In the genomic region with DNA sequence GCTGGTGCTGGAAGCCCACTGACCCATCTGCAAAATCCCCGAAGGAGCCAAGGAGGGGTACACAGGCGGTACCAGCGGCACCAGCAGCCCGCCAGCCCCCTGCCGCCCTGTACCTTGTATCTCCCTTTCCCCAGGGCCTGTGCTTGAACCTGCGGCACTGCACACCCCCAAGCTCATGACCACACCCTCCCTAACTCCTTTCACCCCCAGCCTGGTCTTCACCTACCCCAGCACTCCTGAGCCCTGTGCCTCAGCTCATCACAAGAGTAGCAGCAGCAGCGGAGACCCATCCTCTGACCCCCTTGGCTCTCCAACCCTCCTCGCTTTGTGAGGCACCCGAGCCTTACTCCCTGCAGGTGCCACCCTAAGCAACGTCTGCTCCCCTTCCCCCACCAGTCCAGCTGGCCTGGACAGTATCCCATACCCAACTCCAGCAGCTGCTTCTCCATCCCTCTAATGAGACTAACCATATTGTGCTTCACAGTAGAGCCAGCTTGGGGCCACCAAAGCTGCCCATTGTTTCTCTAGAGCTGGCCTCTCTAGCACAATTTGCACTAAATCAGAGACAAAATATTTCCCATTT, we compare ENCODE assay signal across 21 cellular contexts.
DNase-seq lines count a peak whose midpoint lies in the region; ATAC-seq and TF ChIP-seq lines count a peak whose summit lies in the region.
"Had no signal": no experiment of that assay in that cellular context is flagged by ENCODE, and none has a peak within 500 bp of the region (broad histone marks: within the 10 kb centered on the region; RNA-seq: fewer than 3 reads in every experiment).

No MANE protein-coding gene starts in this region.

- no peak overlapping the region for H3K4me3 Mint-ChIP-seq in stimulated activated naive B cell treated with anti-CD40 and anti-IgM and Interleukin-4, amounts not matched to agents 10 μg/mL and 1 μg/mL and 100 μg/mL, for 72 hours
- H3K4me3 Mint-ChIP-seq: CD4-positive, CD25-positive, alpha-beta regulatory T cell had no signal

- H3K4me3 ChIP-seq in H7 (ENCODE audit: insufficient read depth, low read depth, low read length): no peak overlapping the region
- no peak overlapping the region for H3K4me3 ChIP-seq in upper lobe of right lung
- H3K4me3 ChIP-seq: BLaER1 had no signal

- no peaks in the 10 kb centered on the region for H3K9me3 ChIP-seq in upper lobe of right lung

- peaks cover 11 to 12% of the 10 kb centered on the region in 2 donors for H3K9me3 Mint-ChIP-seq in stimulated activated naive B cell treated with anti-CD40 and anti-IgM and Interleukin-4, amounts not matched to agents 10 μg/mL and 1 μg/mL and 100 μg/mL, for 72 hours

- H3K4me1 Mint-ChIP-seq in stimulated activated naive B cell treated with anti-CD40 and anti-IgM and Interleukin-4, amounts not matched to agents 10 μg/mL and 1 μg/mL and 100 μg/mL, for 72 hours: no peaks in the 10 kb centered on the region

- TF ChIP-seq CTCF in upper lobe of right lung (IDR thresholded peaks at IDR 0.05): no peak

- DNase-seq in left cardiac atrium (no peak), cardiac septum (ENCODE audit: low spot score) (no peak), H7 (peak; percentile 12), globus pallidus (ENCODE audit: low spot score) (peak; percentile 38), upper lobe of right lung (no peak)
- no peak for DNase-seq in stimulated activated naive B cell treated with anti-CD40 and anti-IgM and Interleukin-4, amounts not matched to agents 10 μg/mL and 1 μg/mL and 100 μg/mL, for 72 hours
- DNase-seq: CD4-positive, CD25-positive, alpha-beta regulatory T cell; DMS153; DND-41; KBM-7; MV-4-11; NCI-H1105; NCI-H1436 treated with DMSO at 0.1 percent for 48 hours; NCI-H187 treated with DMSO at 0.1 percent for 48 hours; NCI-H2107; NCI-H446; NCI-H524 treated with DMSO at 0.1 percent for 48 hours; NCI-H774; PC-3 had no signal

- no peaks in the 10 kb centered on the region for H3K27me3 Mint-ChIP-seq in stimulated activated naive B cell treated with anti-CD40 and anti-IgM and Interleukin-4, amounts not matched to agents 10 μg/mL and 1 μg/mL and 100 μg/mL, for 72 hours
- H3K27me3 Mint-ChIP-seq: CD4-positive, CD25-positive, alpha-beta regulatory T cell had no signal

- H3K36me3 Mint-ChIP-seq in stimulated activated naive B cell treated with anti-CD40 and anti-IgM and Interleukin-4, amounts not matched to agents 10 μg/mL and 1 μg/mL and 100 μg/mL, for 72 hours: peaks cover 21 to 39% of the 10 kb centered on the region in 2 donors
- H3K36me3 Mint-ChIP-seq: CD4-positive, CD25-positive, alpha-beta regulatory T cell had no signal

- no peak overlapping the region for H3K27ac Mint-ChIP-seq in stimulated activated naive B cell treated with anti-CD40 and anti-IgM and Interleukin-4, amounts not matched to agents 10 μg/mL and 1 μg/mL and 100 μg/mL, for 72 hours
- H3K27ac Mint-ChIP-seq: CD4-positive, CD25-positive, alpha-beta regulatory T cell had no signal

- no peaks in the 10 kb centered on the region for H3K4me1 ChIP-seq in upper lobe of right lung
- H3K4me1 ChIP-seq: BLaER1 had no signal

- H3K27ac ChIP-seq in upper lobe of right lung: no peak overlapping the region
- H3K27ac ChIP-seq: BLaER1 had no signal

- no peaks in the 10 kb centered on the region for H3K27me3 ChIP-seq in H7 (ENCODE audit: control insufficient read depth, insufficient read depth, low read length)
- no peaks in the 10 kb centered on the region for H3K27me3 ChIP-seq in upper lobe of right lung
- H3K27me3 ChIP-seq: BLaER1 had no signal

- H3K36me3 ChIP-seq in H7 (replicated peaks; ENCODE audit: control insufficient read depth, insufficient read depth, low read length) (no peaks in the 10 kb centered on the region), upper lobe of right lung (no peaks in the 10 kb centered on the region)

- intact Hi-C loops in left cardiac atrium (cut with DNase I): no loop called here
- intact Hi-C loops in cardiac septum (cut with DNase I): no loop called here
- intact Hi-C loops in upper lobe of right lung (cut with DNase I): no loop called here

- ATAC-seq in left cardiac atrium: peak; percentile 15 to 27
- ATAC-seq in upper lobe of right lung: peak; percentile 21
- no peak for ATAC-seq in stimulated activated naive B cell treated with anti-CD40 and anti-IgM and Interleukin-4, amounts not matched to agents 10 μg/mL and 1 μg/mL and 100 μg/mL, for 72 hours (replicated peaks)
- ATAC-seq in HG03039 (IDR thresholded peaks at IDR 0.05; ENCODE audit: unreplicated experiment): no peak
- ATAC-seq: PC-3 had no signal

Comparison
In these comparisons a context has a peak if more than half of its experiments do, and no peak if none do; other contexts are left out.
1. ATAC-seq: peak in left cardiac atrium (2 of 2) and upper lobe of right lung (single experiment); none in stimulated activated naive B cell treated with anti-CD40 and anti-IgM and Interleukin-4, amounts not matched to agents 10 μg/mL and 1 μg/mL and 100 μg/mL, for 72 hours (0 of 2) and HG03039 (single experiment).
2. DNase-seq: peak in H7 (single experiment) and globus pallidus (single experiment); none in left cardiac atrium (single experiment), cardiac septum (single experiment), upper lobe of right lung (single experiment) and stimulated activated naive B cell treated with anti-CD40 and anti-IgM and Interleukin-4, amounts not matched to agents 10 μg/mL and 1 μg/mL and 100 μg/mL, for 72 hours (single experiment).